8 cellular contexts compared by ENCODE assay signal in genomic region chr5:69042500-69042899, GRCh38. TPM values are rescaled to one million over a fixed set of nuclear protein-coding genes. Genes with fewer than 3 reads are reported as not detected.
DNase-seq lines count a peak whose midpoint lies in the region; ATAC-seq and TF ChIP-seq lines count a peak whose summit lies in the region.

No MANE protein-coding gene starts in this region.

- peak overlapping the region; percentile 90 for H3K27ac Mint-ChIP-seq in activated naive CD8-positive, alpha-beta T cell

- H3K4me2 ChIP-seq in PC-9 = no peak overlapping the region; the same call in 1 of the 2 replicates

- no peaks in the 10 kb centered on the region for H3K36me3 Mint-ChIP-seq in activated naive CD8-positive, alpha-beta T cell

- H3K27me3 ChIP-seq in sigmoid colon (no peaks in the 10 kb centered on the region), PC-9 (ENCODE audit: insufficient read depth, low read depth) (no peaks in the 10 kb centered on the region)

- POLR2A ChIA-PET in PC-9 (lab: Charles Lee; ENCODE audit: unreplicated experiment) = interaction anchor here (0.7 kb wide), 1 partner anchor 51 kb away, joined by 4 read pairs; the partner anchor contains the start of gene SLC30A5

- H3K4me3 Mint-ChIP-seq in activated naive CD8-positive, alpha-beta T cell = no peak overlapping the region

- TF ChIP-seq POLR2A in sigmoid colon (IDR thresholded peaks at IDR 0.05) = no peak

- H3K9me2 ChIP-seq in PC-9 (ENCODE audit: insufficient read depth) = no peaks in the 10 kb centered on the region

- no peak for TF ChIP-seq EP300 in sigmoid colon (IDR thresholded peaks at IDR 0.05)

- no peaks in the 10 kb centered on the region for H3K36me3 ChIP-seq in sigmoid colon
- no peaks in the 10 kb centered on the region for H3K36me3 ChIP-seq in PC-9 (ENCODE audit: low read depth)

- ATAC-seq in GM19023 (IDR thresholded peaks at IDR 0.05; ENCODE audit: unreplicated experiment) (peak; percentile 25), HG02798 (IDR thresholded peaks at IDR 0.05; ENCODE audit: poor library complexity, unreplicated experiment) (peak; percentile 26)

- no peaks in the 10 kb centered on the region for H3K27me3 Mint-ChIP-seq in activated naive CD8-positive, alpha-beta T cell

- CTCF ChIA-PET in PC-9 (lab: Charles Lee) = interaction anchor here (0.6 kb wide), 1 partner anchor 225 kb away, joined by 4 read pairs; no protein-coding TSS in a partner anchor

- H3K4me1 Mint-ChIP-seq in activated naive CD8-positive, alpha-beta T cell (ENCODE audit: low read depth) = peaks cover 15% of the 10 kb centered on the region

- H3K4me1 ChIP-seq in sigmoid colon (peaks cover 0 to 8% (median 2%) of the 10 kb centered on the region in 4 donors), PC-9 (replicated peaks; ENCODE audit: insufficient read depth) (peaks cover 17% of the 10 kb centered on the region)

- WGBS in sigmoid colon, 2 donors = 46 to 47% methylated on average over 2 of the region's 2 CpGs

- H3K27ac ChIP-seq in sigmoid colon (peak overlapping the region in 3 of 4 donors; percentile 69 to 78 (median 73)), PC-9 (no peak overlapping the region)

- DNase-seq in sigmoid colon = no peak
- DNase-seq in DMS53 treated with DMSO at 0.1 percent for 48 hours (lab: John Stamatoyannopoulos, UW; ENCODE audit: unreplicated experiment) = no peak
- no peak for DNase-seq in dermis blood vessel endothelial cell
- DNase-seq in PC-9 = no peak
- no peak for DNase-seq in NOMO-1 treated with DMSO at 0.1 percent for 48 hours (lab: John Stamatoyannopoulos, UW; ENCODE audit: unreplicated experiment)

- no TSS peak for BruUV-seq in PC-9 (replicated peaks; lab: Mats Ljungman, UMichigan)

- H3K9me3 ChIP-seq in sigmoid colon = no peaks in the 10 kb centered on the region
- H3K9me3 ChIP-seq in PC-9 (ENCODE audit: insufficient read depth, low read depth) = no peaks in the 10 kb centered on the region

- H3F3A ChIP-seq in PC-9 (ENCODE audit: insufficient read depth, low read depth) = no peaks in the 10 kb centered on the region

- intact Hi-C loops in sigmoid colon (cut with DNase I) = loop anchor here (2.0 to 10.0 kb wide), 2 partner anchors 292 to 322 kb away; partner anchors contain the start of genes AK6, RAD17 and TAF9
- intact Hi-C loops in PC-9 (cut with micrococcal nuclease; ENCODE audit: unreplicated experiment) = loop anchor here (2.0 to 10.0 kb wide), 2 partner anchors 40 to 292 kb away; partner anchors contain the start of gene CCDC125

- no peaks in the 10 kb centered on the region for H3K9me3 Mint-ChIP-seq in activated naive CD8-positive, alpha-beta T cell (ENCODE audit: low read depth)

- no peak overlapping the region for H2AFZ ChIP-seq in PC-9

- no peak overlapping the region for H3K4me3 ChIP-seq in sigmoid colon
- no peak overlapping the region; the same call in 1 of the 2 replicates for H3K4me3 ChIP-seq in PC-9

- H3K79me2 ChIP-seq in PC-9 (ENCODE audit: low read depth) = no peaks in the 10 kb centered on the region

- TF ChIP-seq CTCF in sigmoid colon (IDR thresholded peaks at IDR 0.05) (no peak), PC-9 (conservative IDR thresholded peaks at IDR 0.05) (no peak)

- no peaks in the 10 kb centered on the region for H4K20me1 ChIP-seq in PC-9 (ENCODE audit: insufficient read depth)

RNA-seq across cellular contexts. Expression of gene SLC30A5, which starts 51.3 kb away (rescaled TPM):
- total RNA-seq in sigmoid colon (10 to 100 TPM; 37.2 to 56.4 (median 44.4) TPM), dermis blood vessel endothelial cell (41.9 and 49.9 TPM in 2 replicates), PC-9 (2021) (35.2 and 36.0 TPM in 2 replicates)
- 10 to 100 TPM in 2 of 3 donors, 1 to 10 TPM in 1; 8.3 to 23.5 (median 10.2) TPM for polyA plus RNA-seq in sigmoid colon
